Comparison of ENCODE assay signal across 8 cellular contexts in genomic region chr10:24722676-24723385, GRCh38. TPM values are rescaled to one million over a fixed set of nuclear protein-coding genes. Genes with fewer than 3 reads are reported as not detected.
A peak's percentile ranks its signal among the peaks of the same experiment; 100 is the strongest.
DNase-seq lines count a peak whose midpoint lies in the region; ATAC-seq and TF ChIP-seq lines count a peak whose summit lies in the region.

No MANE protein-coding gene starts in this region.

- H3K9me3 Mint-ChIP-seq in activated naive CD8-positive, alpha-beta T cell (ENCODE audit: low read depth) = no peaks in the 10 kb centered on the region

- peak in 1 of 2 donors; percentile 45 for TF ChIP-seq POLR2A in heart left ventricle (IDR thresholded peaks at IDR 0.05)

- ATAC-seq in GM18517 (IDR thresholded peaks at IDR 0.05; ENCODE audit: unreplicated experiment) (peak; percentile 32), HG03039 (IDR thresholded peaks at IDR 0.05; ENCODE audit: unreplicated experiment) (peak; percentile 25), RWPE2 (ENCODE audit: low read depth) (peak; percentile 1; the same call in 1 of the 3 replicates), heart left ventricle (peak in 2 of 4 donors; percentile 58 to 62)

- H3K4me1 ChIP-seq in A673 (ENCODE audit: insufficient read depth, low read length, poor library complexity, severe bottlenecking) (peaks cover 17% of the 10 kb centered on the region), RWPE2 (ENCODE audit: insufficient read depth, poor library complexity, severe bottlenecking) (peaks cover 22% of the 10 kb centered on the region), heart left ventricle (peaks cover 0 to 51% (median 36%) of the 10 kb centered on the region in 12 donors)

- peaks cover 30% of the 10 kb centered on the region for H3K4me1 Mint-ChIP-seq in activated naive CD8-positive, alpha-beta T cell (ENCODE audit: low read depth)

- intact Hi-C loops in A673 (cut with micrococcal nuclease; ENCODE audit: unreplicated experiment) (loop anchor here (5.0 to 10.0 kb wide), 4 partner anchors 81 to 362 kb away; partner anchors contain the start of gene PRTFDC1), heart left ventricle (cut with DNase I) (loop anchor here in 9 of 10 donors (5.0 to 10.0 kb wide), 11 partner anchors 36 to 362 kb away; partner anchors contain the start of genes PRTFDC1 (in 5 of the 9), ENKUR (in 3 of the 9) and THNSL1 (in 3 of the 9)), posterior cingulate gyrus (cut with DNase I) (loop anchor here (1.0 to 10.0 kb wide), 7 partner anchors 60 to 362 kb away; partner anchors contain the start of genes ENKUR, PRTFDC1 and THNSL1)

- WGBS in heart left ventricle, 4 donors = 0 to 1% (median 1%) methylated on average over 50 to 84 of the region's 84 CpGs

- peak overlapping the region; percentile 90 for H3K4me3 Mint-ChIP-seq in activated naive CD8-positive, alpha-beta T cell

- no peak; the same call in 1 of the 2 replicates for TF ChIP-seq CTCF in A673 (conservative IDR thresholded peaks at IDR 0.05; ENCODE audit: low read depth, low read length)
- TF ChIP-seq CTCF in RWPE2 (IDR thresholded peaks at IDR 0.05; ENCODE audit: poor library complexity, severe bottlenecking) = no peak
- no peak for TF ChIP-seq CTCF in heart left ventricle (IDR thresholded peaks at IDR 0.05)

- CTCF ChIA-PET in A673 (lab: Charles Lee) = no interaction called here

- H3K36me3 Mint-ChIP-seq in activated naive CD8-positive, alpha-beta T cell = no peaks in the 10 kb centered on the region

- peak overlapping the region; percentile 83 for H3K27ac ChIP-seq in A673 (ENCODE audit: low read depth, low read length, poor library complexity, severe bottlenecking)
- peak overlapping the region; percentile 83 for H3K27ac ChIP-seq in RWPE2 (ENCODE audit: poor library complexity, severe bottlenecking)
- peak overlapping the region; percentile 95 to 99 (median 98) for H3K27ac ChIP-seq in heart left ventricle

- peak; percentile 77 for DNase-seq in A673 (ENCODE audit: low spot score)
- no peak for DNase-seq in RWPE2 (ENCODE audit: low spot score)
- peak; percentile 68 to 85 (median 75) for DNase-seq in heart left ventricle
- DNase-seq in posterior cingulate gyrus = peak in 7 of 10 donors; percentile 27 to 90 (median 45)
- DNase-seq in NCI-H2081 treated with DMSO at 0.1 percent for 48 hours (lab: John Stamatoyannopoulos, UW) = no peak

- H3K27me3 Mint-ChIP-seq in activated naive CD8-positive, alpha-beta T cell = no peaks in the 10 kb centered on the region

- peak overlapping the region; percentile 79 for H3K4me3 ChIP-seq in A673 (ENCODE audit: low read depth, low read length, poor library complexity, severe bottlenecking)
- peak overlapping the region; percentile 87 for H3K4me3 ChIP-seq in RWPE2 (ENCODE audit: severe bottlenecking)
- peak overlapping the region; percentile 72 to 96 (median 86) for H3K4me3 ChIP-seq in heart left ventricle

- H3K27ac Mint-ChIP-seq in activated naive CD8-positive, alpha-beta T cell = peak overlapping the region; percentile 83

- BruUV-seq in A673 (replicated peaks; lab: Mats Ljungman, UMichigan) = no TSS peak

- H3K9me3 ChIP-seq in A673 (ENCODE audit: low read depth, low read length, poor library complexity, severe bottlenecking) (no peaks in the 10 kb centered on the region), RWPE2 (ENCODE audit: severe bottlenecking) (no peaks in the 10 kb centered on the region), heart left ventricle (no peaks in the 10 kb centered on the region)

- peaks cover 4% of the 10 kb centered on the region for H3K36me3 ChIP-seq in A673 (ENCODE audit: insufficient read depth, low read length, poor library complexity, severe bottlenecking)
- peaks cover 29% of the 10 kb centered on the region for H3K36me3 ChIP-seq in RWPE2 (ENCODE audit: low read depth)
- H3K36me3 ChIP-seq in heart left ventricle = peaks cover 0 to under 1% (median 0%) of the 10 kb centered on the region in 9 donors

- POLR2A ChIA-PET in A673 (lab: Charles Lee; ENCODE audit: low non-redundant PET) = no interaction called here

- H3K27me3 ChIP-seq in A673 (replicated peaks; ENCODE audit: insufficient read depth, low read depth, low read length, poor library complexity) = no peaks in the 10 kb centered on the region
- no peaks in the 10 kb centered on the region for H3K27me3 ChIP-seq in RWPE2 (ENCODE audit: insufficient read depth, poor library complexity, severe bottlenecking)
- H3K27me3 ChIP-seq in heart left ventricle = no peaks in the 10 kb centered on the region

RNA-seq across cellular contexts. Expression of gene ARHGAP21, which starts 0.9 kb away (rescaled TPM):
- total RNA-seq in A673 (2021) = 68.6 and 76.5 TPM in 2 replicates
- 10 to 100 TPM; 29.1 to 71.9 (median 49.7) TPM for total RNA-seq in heart left ventricle
- 10 to 100 TPM; 20.8 to 40.6 TPM for polyA plus RNA-seq in heart left ventricle

Comparison
In these comparisons a context has a peak if more than half of its experiments do, and no peak if none do; other contexts are left out.
1. DNase-seq: peak in A673 (single experiment), heart left ventricle (5 of 5) and posterior cingulate gyrus (7 of 10); none in RWPE2 (single experiment) and NCI-H2081 treated with DMSO at 0.1 percent for 48 hours (single experiment).
2. Peak in every context shown above with its lines, with median percentiles within 50 percentile points of each other: H3K27ac ChIP-seq and H3K4me3 ChIP-seq.